In genomic region chr11:63564785-63565350, GRCh38 we compare ENCODE assay signal across 11 cellular contexts. TPM values are rescaled to one million over a fixed set of nuclear protein-coding genes. Genes with fewer than 3 reads are reported as not detected.
DNase-seq lines count a peak whose midpoint lies in the region; ATAC-seq and TF ChIP-seq lines count a peak whose summit lies in the region.
"Had no signal": no experiment of that assay in that cellular context is flagged by ENCODE, and none has a peak within 500 bp of the region (broad histone marks: within the 10 kb centered on the region; RNA-seq: fewer than 3 reads in every experiment).

No MANE protein-coding gene starts in this region.

- H3K9me3 ChIP-seq in CD4-positive, alpha-beta T cell (ENCODE audit: control insufficient read depth, low read length), result no peaks in the 10 kb centered on the region
- no peaks in the 10 kb centered on the region for H3K9me3 ChIP-seq in muscle layer of duodenum (ENCODE audit: control insufficient read depth in 1 of 2, low read length in 2 of 2)

- CTCF ChIA-PET in CD4-positive, alpha-beta T cell (lab: Charles Lee), result no interaction called here

- POLR2A ChIA-PET in CD4-positive, alpha-beta T cell (lab: Charles Lee), result interaction anchor here (1.8 kb wide), 1 partner anchor 11 kb away, joined by 5 read pairs; no protein-coding TSS in a partner anchor

- peak overlapping the region; percentile 18 for H3K4me3 Mint-ChIP-seq in CD4-positive, alpha-beta T cell
- H3K4me3 Mint-ChIP-seq in activated T-helper 17 cell treated with anti-CD3 and anti-CD28 coated beads, Interleukin-2, amount 50 U/mL, for 72 hours, result no peak overlapping the region
- H3K4me3 Mint-ChIP-seq in HFFc6, result no peak overlapping the region
- H3K4me3 Mint-ChIP-seq: activated naive CD4-positive, alpha-beta T cell treated with anti-CD3 and anti-CD28 coated beads for 36 hours had no signal

- H3K27ac ChIP-seq in CD4-positive, alpha-beta T cell (ENCODE audit: low read depth, low read length), result no peak overlapping the region
- peak overlapping the region; percentile 88 for H3K27ac ChIP-seq in muscle layer of duodenum (ENCODE audit: low read length)
- H3K27ac ChIP-seq: WERI-Rb-1 had no signal

- ATAC-seq in CD4-positive, alpha-beta T cell (ENCODE audit: poor library complexity), result no peak
- no peak for ATAC-seq in activated T-helper 17 cell treated with anti-CD3 and anti-CD28 coated beads, Interleukin-2, amount 50 U/mL, for 72 hours (replicated peaks)
- no peak for ATAC-seq in GM18861 (IDR thresholded peaks at IDR 0.05; ENCODE audit: unreplicated experiment)

- peaks cover 61% of the 10 kb centered on the region for H3K4me1 Mint-ChIP-seq in CD4-positive, alpha-beta T cell (ENCODE audit: low read depth)
- peaks cover 20% of the 10 kb centered on the region for H3K4me1 Mint-ChIP-seq in activated T-helper 17 cell treated with anti-CD3 and anti-CD28 coated beads, Interleukin-2, amount 50 U/mL, for 72 hours
- peaks cover 22% of the 10 kb centered on the region for H3K4me1 Mint-ChIP-seq in HFFc6 (ENCODE audit: low read depth)

- H3K36me3 Mint-ChIP-seq in CD4-positive, alpha-beta T cell (ENCODE audit: low read depth), result no peaks in the 10 kb centered on the region
- H3K36me3 Mint-ChIP-seq in activated T-helper 17 cell treated with anti-CD3 and anti-CD28 coated beads, Interleukin-2, amount 50 U/mL, for 72 hours (ENCODE audit: low read depth), result no peaks in the 10 kb centered on the region
- no peaks in the 10 kb centered on the region for H3K36me3 Mint-ChIP-seq in HFFc6 (ENCODE audit: low read depth)

- TF ChIP-seq CTCF in CD4-positive, alpha-beta T cell (IDR thresholded peaks at IDR 0.05), result no peak
- no peak for TF ChIP-seq CTCF in HFFc6 (IDR thresholded peaks at IDR 0.05)

- peaks cover 2 to 4% of the 10 kb centered on the region in 2 donors for H3K4me1 ChIP-seq in muscle layer of duodenum (ENCODE audit: control insufficient read depth in 1 of 2, insufficient read depth in 2 of 2, low read length in 2 of 2)

- DNase-seq in CD4-positive, alpha-beta T cell, result no peak
- DNase-seq in HS-27A (ENCODE audit: low read depth), result peak; percentile 19
- no peak for DNase-seq in HFFc6
- DNase-seq in NCI-H128 (lab: John Stamatoyannopoulos, UW; ENCODE audit: unreplicated experiment), result no peak
- no peak for DNase-seq in COLO668 (lab: John Stamatoyannopoulos, UW; ENCODE audit: unreplicated experiment)
- DNase-seq: H7, WERI-Rb-1 had no signal

- peak overlapping the region; percentile 43 for H3K27ac Mint-ChIP-seq in CD4-positive, alpha-beta T cell
- peak overlapping the region; percentile 49 for H3K27ac Mint-ChIP-seq in activated T-helper 17 cell treated with anti-CD3 and anti-CD28 coated beads, Interleukin-2, amount 50 U/mL, for 72 hours
- H3K27ac Mint-ChIP-seq in HFFc6, result no peak overlapping the region
- H3K27ac Mint-ChIP-seq: activated naive CD4-positive, alpha-beta T cell treated with anti-CD3 and anti-CD28 coated beads for 36 hours had no signal

- no peaks in the 10 kb centered on the region for H3K36me3 ChIP-seq in muscle layer of duodenum (ENCODE audit: control insufficient read depth in 1 of 2, insufficient read depth in 2 of 2, low read length in 2 of 2)
- H3K36me3 ChIP-seq: WERI-Rb-1 had no signal

- no peaks in the 10 kb centered on the region for H3K27me3 Mint-ChIP-seq in CD4-positive, alpha-beta T cell
- H3K27me3 Mint-ChIP-seq in activated T-helper 17 cell treated with anti-CD3 and anti-CD28 coated beads, Interleukin-2, amount 50 U/mL, for 72 hours, result no peaks in the 10 kb centered on the region
- peaks cover 24% of the 10 kb centered on the region for H3K27me3 Mint-ChIP-seq in HFFc6 (ENCODE audit: insufficient read depth)

- H3K4me3 ChIP-seq in muscle layer of duodenum (ENCODE audit: low read depth in 1 of 2, low read length in 2 of 2), result no peak overlapping the region

- intact Hi-C loops in CD4-positive, alpha-beta T cell (cut with DNase I, micrococcal nuclease), result loop anchor here in 1 of 2 experiments (5.0 kb wide), 2 partner anchors 47 to 73 kb away; partner anchors contain the start of genes PLAAT3 and PLAAT5

- H3K9me3 Mint-ChIP-seq in CD4-positive, alpha-beta T cell, result no peaks in the 10 kb centered on the region
- no peaks in the 10 kb centered on the region for H3K9me3 Mint-ChIP-seq in activated T-helper 17 cell treated with anti-CD3 and anti-CD28 coated beads, Interleukin-2, amount 50 U/mL, for 72 hours
- no peaks in the 10 kb centered on the region for H3K9me3 Mint-ChIP-seq in HFFc6
- H3K9me3 Mint-ChIP-seq: activated naive CD4-positive, alpha-beta T cell treated with anti-CD3 and anti-CD28 coated beads for 36 hours had no signal

- no peaks in the 10 kb centered on the region for H3K27me3 ChIP-seq in CD4-positive, alpha-beta T cell (ENCODE audit: control insufficient read depth, insufficient read depth, low read length)
- H3K27me3 ChIP-seq in muscle layer of duodenum (ENCODE audit: low read depth, low read length), result no peaks in the 10 kb centered on the region

RNA-seq across cellular contexts. Expression of gene PLAAT2, which starts 1.7 kb away (rescaled TPM):
- total RNA-seq in CD4-positive, alpha-beta T cell, result under 1 TPM; 0.34 to 0.49 TPM
- not detected for total RNA-seq in activated T-helper 17 cell treated with anti-CD3 and anti-CD28 coated beads, Interleukin-2, amount 50 U/mL, for 72 hours
- total RNA-seq in HFFc6 (2021; fragmentation: NEBNext Ultra II Directional; extraction: Animal tissue kit (Norgen Biotek cat#: 25700)), result not detected
- total RNA-seq: activated naive CD4-positive, alpha-beta T cell treated with anti-CD3 and anti-CD28 coated beads for 36 hours; H7 had no signal

RNA-seq across cellular contexts. Expression of gene PLAAT4, which starts 28.3 kb away (rescaled TPM):
- 10 to 100 TPM; 80.4 to 82.4 TPM for total RNA-seq in CD4-positive, alpha-beta T cell
- 10 to 100 TPM; 20.7 to 22.1 TPM for total RNA-seq in activated T-helper 17 cell treated with anti-CD3 and anti-CD28 coated beads, Interleukin-2, amount 50 U/mL, for 72 hours
- total RNA-seq in HFFc6 (2021; fragmentation: NEBNext Ultra II Directional; extraction: Animal tissue kit (Norgen Biotek cat#: 25700)), result 1 to 10 TPM in 1 of 6 experiments, under 1 TPM in 4, not detected in 1; 0.43 to 1.9 (median 0.82) TPM

RNA-seq across cellular contexts. Expression of gene PLAAT3, which starts 49.4 kb away (rescaled TPM):
- 1 to 10 TPM; 2.4 to 3.6 TPM for total RNA-seq in CD4-positive, alpha-beta T cell
- total RNA-seq in activated T-helper 17 cell treated with anti-CD3 and anti-CD28 coated beads, Interleukin-2, amount 50 U/mL, for 72 hours, result 1 to 10 TPM; 5.4 to 7.6 TPM
- total RNA-seq in HFFc6 (2021; fragmentation: NEBNext Ultra II Directional; extraction: Animal tissue kit (Norgen Biotek cat#: 25700)), result 10 to 100 TPM in 1 of 6 experiments, 1 to 10 TPM in 5; 8.0 to 11.2 (median 8.6) TPM

RNA-seq across cellular contexts. Expression of gene LGALS12, which starts 59.0 kb away (rescaled TPM):
- not detected for total RNA-seq in CD4-positive, alpha-beta T cell
- not detected for total RNA-seq in activated T-helper 17 cell treated with anti-CD3 and anti-CD28 coated beads, Interleukin-2, amount 50 U/mL, for 72 hours
- total RNA-seq in HFFc6 (2021; fragmentation: NEBNext Ultra II Directional; extraction: Animal tissue kit (Norgen Biotek cat#: 25700)), result not detected
- total RNA-seq: activated naive CD4-positive, alpha-beta T cell treated with anti-CD3 and anti-CD28 coated beads for 36 hours had no signal

Comparison
In these comparisons a context has a peak if more than half of its experiments do, and no peak if none do; other contexts are left out.
1. RNA of gene PLAAT4, which starts 28.3 kb away (total RNA-seq): 80.4 to 82.4 TPM in CD4-positive, alpha-beta T cell and 20.7 to 22.1 TPM in activated T-helper 17 cell treated with anti-CD3 and anti-CD28 coated beads, Interleukin-2, amount 50 U/mL, for 72 hours; 0.43 to 1.9 TPM in HFFc6; every median in the first group is over 4 times any median in the second.